Comparison of ENCODE assay signal across 29 cellular contexts in genomic region chr7:153433223-153433622, GRCh38.
"Had no signal": no experiment of that assay in that cellular context is flagged by ENCODE, and none has a peak within 500 bp of the region (broad histone marks: within the 10 kb centered on the region; RNA-seq: fewer than 3 reads in every experiment).

No MANE protein-coding gene starts in this region.

- H3K27me3 Mint-ChIP-seq: activated CD4-positive, alpha-beta T cell treated with anti-CD3 and anti-CD28 coated beads, Interleukin-2, amount 10 ng/mL, durations not matched to agents 24 days and 14 days; activated naive CD4-positive, alpha-beta T cell treated with anti-CD3 and anti-CD28 coated beads, Interleukin-2, amount 50 U/mL, for 24 hours; activated naive CD8-positive, alpha-beta T cell treated with anti-CD3 and anti-CD28 coated beads, Interleukin-2, amount 10 ng/mL, durations not matched to agents 7 days and 5 days; activated T-cell treated with anti-CD3 and anti-CD28 coated beads, Interleukin-2, amount 50 U/mL, for 24 hours had no signal

- H3K36me3 ChIP-seq: ascending aorta, MG63 had no signal

- H3K27ac ChIP-seq: ascending aorta, RWPE1, SK-N-MC had no signal

- H3K9me3 ChIP-seq: ascending aorta, MG63 had no signal

- H3K4me1 ChIP-seq: ascending aorta had no signal

- H3K36me3 Mint-ChIP-seq: activated naive CD4-positive, alpha-beta T cell treated with anti-CD3 and anti-CD28 coated beads, Interleukin-2, amount 50 U/mL, for 24 hours; activated naive CD8-positive, alpha-beta T cell treated with anti-CD3 and anti-CD28 coated beads, Interleukin-2, amount 10 ng/mL, durations not matched to agents 7 days and 5 days had no signal

- H3K4me3 Mint-ChIP-seq: activated CD4-positive, alpha-beta T cell treated with anti-CD3 and anti-CD28 coated beads, Interleukin-2, amount 10 ng/mL, durations not matched to agents 24 days and 14 days; activated CD8-positive, alpha-beta T cell treated with anti-CD3 and anti-CD28 coated beads, Interleukin-2, amount 10 ng/mL, durations not matched to agents 7 days and 5 days; activated naive CD4-positive, alpha-beta T cell treated with anti-CD3 and anti-CD28 coated beads, Interleukin-2, amount 50 U/mL, for 24 hours; activated naive CD8-positive, alpha-beta T cell treated with anti-CD3 and anti-CD28 coated beads, Interleukin-2, amount 10 ng/mL, durations not matched to agents 7 days and 5 days; activated T-cell treated with anti-CD3 and anti-CD28 coated beads, Interleukin-2, amount 50 U/mL, for 24 hours; T-helper 1 cell treated with Interleukin-12 subunit alpha and Interleukin-12 subunit beta and Interleukin-4 antibody, amounts not matched to agents 30 μg/mL and 1 μg/mL, for 36 hours; T-helper 2 cell treated with Interferon-gamma antibody and Interleukin-4, amounts not matched to agents 5 μg/mL and 100 μg/mL, for 36 hours had no signal

- ATAC-seq: activated CD8-positive, alpha-beta T cell treated with anti-CD3 and anti-CD28 coated beads, Interleukin-2, amount 10 ng/mL, durations not matched to agents 7 days and 5 days; Panc1; Right ventricle myocardium inferior had no signal

- H3K4me3 ChIP-seq: ascending aorta, MG63, SK-N-MC had no signal

- H3K27ac Mint-ChIP-seq: activated CD4-positive, alpha-beta T cell treated with anti-CD3 and anti-CD28 coated beads, Interleukin-2, amount 10 ng/mL, durations not matched to agents 24 days and 14 days; activated CD8-positive, alpha-beta T cell treated with anti-CD3 and anti-CD28 coated beads, Interleukin-2, amount 10 ng/mL, durations not matched to agents 7 days and 5 days; activated naive CD4-positive, alpha-beta T cell treated with anti-CD3 and anti-CD28 coated beads, Interleukin-2, amount 50 U/mL, for 24 hours; activated naive CD8-positive, alpha-beta T cell treated with anti-CD3 and anti-CD28 coated beads, Interleukin-2, amount 10 ng/mL, durations not matched to agents 7 days and 5 days; activated T-cell treated with anti-CD3 and anti-CD28 coated beads, Interleukin-2, amount 50 U/mL, for 24 hours; activated T-helper 2 cell treated with anti-CD3 and anti-CD28 coated beads, Interferon-gamma antibody, Interleukin-2, Interleukin-4, amounts not matched to agents 10 μg/mL and 5 μg/mL and 100 μg/mL, durations not matched to agents 14 hours and 24 hours and 36 hours; T-helper 1 cell treated with Interleukin-12 subunit alpha and Interleukin-12 subunit beta and Interleukin-4 antibody, amounts not matched to agents 30 μg/mL and 1 μg/mL, for 36 hours; T-helper 2 cell treated with Interferon-gamma antibody and Interleukin-4, amounts not matched to agents 5 μg/mL and 100 μg/mL, for 36 hours had no signal

- H3K4me1 Mint-ChIP-seq: activated CD4-positive, alpha-beta T cell treated with anti-CD3 and anti-CD28 coated beads, Interleukin-2, amount 10 ng/mL, durations not matched to agents 24 days and 14 days; activated naive CD4-positive, alpha-beta T cell treated with anti-CD3 and anti-CD28 coated beads, Interleukin-2, amount 50 U/mL, for 24 hours; activated naive CD8-positive, alpha-beta T cell treated with anti-CD3 and anti-CD28 coated beads, Interleukin-2, amount 10 ng/mL, durations not matched to agents 7 days and 5 days had no signal

- DNase-seq: activated CD4-positive, alpha-beta T cell treated with anti-CD3 and anti-CD28 coated beads, Interleukin-2, amount 10 ng/mL, durations not matched to agents 24 days and 14 days; activated CD4-positive, alpha-beta T cell treated with anti-CD3 and anti-CD28 coated beads, Interleukin-2, amount 50 U/mL, for 4 hours; activated CD8-positive, alpha-beta T cell treated with anti-CD3 and anti-CD28 coated beads, Interleukin-2, amount 10 ng/mL, durations not matched to agents 7 days and 5 days; activated gamma-delta T cell; activated naive CD4-positive, alpha-beta T cell treated with Interleukin-2 at 50 U/mL for 16 hours; activated naive CD8-positive, alpha-beta T cell treated with anti-CD3 and anti-CD28 coated beads, Interleukin-2, amount 10 ng/mL, durations not matched to agents 7 days and 5 days; activated T-cell treated with anti-CD3 and anti-CD28 coated beads, Interleukin-2, amount 50 U/mL, for 24 hours; amygdala; Kasumi-1; KG1; MG63; MV-4-11; NCI-H1092; NCI-H1436 treated with DMSO at 0.1 percent for 48 hours; NCI-H187 treated with DMSO at 0.1 percent for 48 hours; NCI-H2081; NCI-H345; NCI-H510A; NCI-H526; NCI-H748 treated with DMSO at 0.1 percent for 48 hours had no signal

- H3K27me3 ChIP-seq: ascending aorta, MG63 had no signal
